Comparison of ENCODE assay signal across 11 cellular contexts in the genomic region with DNA sequence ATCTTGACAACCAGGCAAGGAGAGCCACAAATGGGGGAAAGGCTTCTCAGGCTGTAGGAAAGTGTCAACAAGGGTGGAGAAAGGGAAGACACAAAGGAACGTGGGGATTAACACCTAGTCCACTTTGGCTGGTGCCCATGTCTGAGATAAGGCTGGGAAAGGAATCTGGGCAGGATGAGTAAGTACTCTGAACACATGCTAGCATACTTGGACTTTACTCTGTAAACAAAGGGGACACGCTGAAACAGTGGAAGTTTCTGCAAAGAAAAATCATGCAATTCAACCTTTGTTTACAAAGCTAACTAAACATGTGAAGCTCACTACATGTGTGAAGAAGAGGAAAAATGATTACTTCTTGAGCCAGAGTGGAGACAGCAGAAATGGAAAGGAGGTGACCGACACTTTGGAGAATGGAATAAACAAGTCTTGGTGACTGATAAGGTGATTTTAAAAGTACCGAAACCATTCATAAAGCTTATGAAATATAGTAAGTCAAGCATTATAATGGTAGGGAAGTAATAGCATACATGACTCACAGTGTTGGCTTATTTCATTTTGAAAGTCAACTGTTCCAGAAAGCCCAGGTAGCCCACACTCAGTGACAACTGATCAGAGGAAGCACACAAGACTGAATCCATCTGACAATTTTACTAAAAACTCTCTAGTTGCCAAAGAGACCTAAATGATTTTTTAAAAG. TPM values are rescaled to one million over a fixed set of nuclear protein-coding genes. Genes with fewer than 3 reads are reported as not detected.
DNase-seq lines count a peak whose midpoint lies in the region; ATAC-seq and TF ChIP-seq lines count a peak whose summit lies in the region.
"Had no signal": no experiment of that assay in that cellular context is flagged by ENCODE, and none has a peak within 500 bp of the region (broad histone marks: within the 10 kb centered on the region; RNA-seq: fewer than 3 reads in every experiment).

No MANE protein-coding gene starts in this region.

- H3K9me3 Mint-ChIP-seq in MCF 10A (ENCODE audit: unreplicated experiment) = no peaks in the 10 kb centered on the region
- H3K9me3 Mint-ChIP-seq: natural killer cell treated with Interleukin-12 subunit alpha and Interleukin-12 subunit beta and Interleukin-15 and Interleukin-18, amount 100 ng/mL, for 72 hours had no signal

- H3K9me3 ChIP-seq in breast epithelium (no peaks in the 10 kb centered on the region), colonic mucosa (no peaks in the 10 kb centered on the region), stomach (no peaks in the 10 kb centered on the region)

- no peak overlapping the region for H3K27ac ChIP-seq in breast epithelium
- H3K27ac ChIP-seq in colonic mucosa = peak overlapping the region; percentile 49
- H3K27ac ChIP-seq in stomach = peak overlapping the region in 2 of 5 donors; percentile 10 to 49
- H3K27ac ChIP-seq: HL-60 had no signal

- intact Hi-C loops in MCF 10A (cut with micrococcal nuclease) (no loop called here), breast epithelium (cut with DNase I; ENCODE audit: low total_unique reads) (no loop called here), colonic mucosa (cut with DNase I) (no loop called here), stomach (cut with DNase I; ENCODE audit: low total_unique reads) (no loop called here)

- H3K27me3 ChIP-seq in breast epithelium (no peaks in the 10 kb centered on the region), colonic mucosa (no peaks in the 10 kb centered on the region), stomach (no peaks in the 10 kb centered on the region)

- ATAC-seq in HG02938 (IDR thresholded peaks at IDR 0.05; ENCODE audit: unreplicated experiment) = peak; percentile 76
- ATAC-seq: natural killer cell treated with Interleukin-12 subunit alpha and Interleukin-12 subunit beta and Interleukin-15 and Interleukin-18, amount 100 ng/mL, for 72 hours had no signal

- no peak overlapping the region for H3K9ac ChIP-seq in colonic mucosa (ENCODE audit: low read depth in 2 of 2, low read length in 2 of 2)

- no peaks in the 10 kb centered on the region for H3K27me3 Mint-ChIP-seq in MCF 10A (ENCODE audit: insufficient read depth, unreplicated experiment)
- H3K27me3 Mint-ChIP-seq: natural killer cell treated with Interleukin-12 subunit alpha and Interleukin-12 subunit beta and Interleukin-15 and Interleukin-18, amount 100 ng/mL, for 72 hours had no signal

- POLR2A ChIA-PET in MCF 10A (lab: Yijun Ruan, JAX) = interaction anchor here (0.6 to 1.9 kb wide), 3 partner anchors 11 to 14 kb away, joined by 3 to 9 read pairs (median 5); a partner anchor contains a TSS

- no TSS peak for BruUV-seq in MCF 10A (replicated peaks; lab: Mats Ljungman, UMichigan)

- 18 to 35% (median 22%) methylated on average over 4 of the region's 4 CpGs for WGBS in stomach, 5 donors

- CTCF ChIA-PET in MCF 10A (lab: Yijun Ruan, JAX) = interaction anchor here (0.7 to 1.2 kb wide), 3 partner anchors 11 to 14 kb away, joined by 3 read pairs; a partner anchor contains a TSS

- no peak for TF ChIP-seq EP300 in stomach (IDR thresholded peaks at IDR 0.05)

- H3K36me3 ChIP-seq in breast epithelium = no peaks in the 10 kb centered on the region
- H3K36me3 ChIP-seq in colonic mucosa = no peaks in the 10 kb centered on the region
- no peaks in the 10 kb centered on the region for H3K36me3 ChIP-seq in stomach

- peaks cover 14% of the 10 kb centered on the region for H3K4me1 Mint-ChIP-seq in MCF 10A (ENCODE audit: insufficient read depth, unreplicated experiment)

- DNase-seq in MCF 10A (ENCODE audit: unreplicated experiment) (peak; percentile 8), breast epithelium (ENCODE audit: low spot score in 2 of 2) (no peak), colonic mucosa (peak; percentile 79), stomach (peak; percentile 33), occipital lobe (lab: John Stamatoyannopoulos, UW) (no peak), NCI-H345 treated with DMSO at 0.1 percent for 48 hours (lab: John Stamatoyannopoulos, UW; ENCODE audit: unreplicated experiment) (no peak), NCI-H524 (lab: John Stamatoyannopoulos, UW) (no peak)
- DNase-seq: activated naive CD4-positive, alpha-beta T cell had no signal

- peak overlapping the region; percentile 40 for H3K27ac Mint-ChIP-seq in MCF 10A (ENCODE audit: low read depth, unreplicated experiment)
- H3K27ac Mint-ChIP-seq: natural killer cell treated with Interleukin-12 subunit alpha and Interleukin-12 subunit beta and Interleukin-15 and Interleukin-18, amount 100 ng/mL, for 72 hours had no signal

- TF ChIP-seq POLR2A in breast epithelium (IDR thresholded peaks at IDR 0.05) (no peak), stomach (IDR thresholded peaks at IDR 0.05) (no peak)

- H3K4me1 ChIP-seq in breast epithelium (no peaks in the 10 kb centered on the region), colonic mucosa (peaks cover 10% of the 10 kb centered on the region), stomach (peaks cover 0 to 31% (median 8%) of the 10 kb centered on the region in 4 donors)

- no peak overlapping the region for H3K4me3 Mint-ChIP-seq in MCF 10A (ENCODE audit: unreplicated experiment)
- H3K4me3 Mint-ChIP-seq: natural killer cell treated with Interleukin-12 subunit alpha and Interleukin-12 subunit beta and Interleukin-15 and Interleukin-18, amount 100 ng/mL, for 72 hours had no signal

- H3K4me3 ChIP-seq in breast epithelium (no peak overlapping the region), colonic mucosa (no peak overlapping the region), stomach (no peak overlapping the region)

- no peaks in the 10 kb centered on the region for H3K36me3 Mint-ChIP-seq in MCF 10A (ENCODE audit: insufficient read depth, unreplicated experiment)
- H3K36me3 Mint-ChIP-seq: natural killer cell treated with Interleukin-12 subunit alpha and Interleukin-12 subunit beta and Interleukin-15 and Interleukin-18, amount 100 ng/mL, for 72 hours had no signal

- TF ChIP-seq CTCF in MCF 10A (IDR thresholded peaks at IDR 0.05; ENCODE audit: unreplicated experiment) (no peak), breast epithelium (IDR thresholded peaks at IDR 0.05) (no peak), colonic mucosa (IDR thresholded peaks at IDR 0.05) (no peak), stomach (IDR thresholded peaks at IDR 0.05) (no peak)

RNA-seq across cellular contexts. Expression of a gene that starts 13.2 kb away (rescaled TPM):
- total RNA-seq in MCF 10A (2022) (17.0 and 20.1 TPM in 2 replicates), breast epithelium (10 to 100 TPM; 11.3 to 29.8 (median 28.3) TPM), colonic mucosa (10 to 100 TPM; 11.7 to 33.3 TPM), stomach (10 to 100 TPM in 3 of 5 donors, 1 to 10 TPM in 2; 2.3 to 36.5 (median 14.7) TPM), occipital lobe (4.8 TPM)
- 1 to 10 TPM; 3.4 to 4.9 (median 3.8) TPM for polyA plus RNA-seq in stomach

Comparison
In these comparisons a context has a peak if more than half of its experiments do, and no peak if none do; other contexts are left out.
1. DNase-seq: peak in MCF 10A (single experiment), colonic mucosa (single experiment) and stomach (single experiment); none in breast epithelium (0 of 2), occipital lobe (single experiment), NCI-H345 treated with DMSO at 0.1 percent for 48 hours (single experiment) and NCI-H524 (0 of 2).